In genomic region chr7:151456276-151456675, GRCh38 we compare ENCODE assay signal across 26 cellular contexts. TPM values are rescaled to one million over a fixed set of nuclear protein-coding genes. Genes with fewer than 3 reads are reported as not detected.
"Had no signal": no experiment of that assay in that cellular context is flagged by ENCODE, and none has a peak within 500 bp of the region (broad histone marks: within the 10 kb centered on the region; RNA-seq: fewer than 3 reads in every experiment).

No MANE protein-coding gene starts in this region.

- H3K4me3 Mint-ChIP-seq: activated naive CD8-positive, alpha-beta T cell treated with anti-CD3 and anti-CD28 coated beads, Interleukin-2, amount 50 U/mL, for 24 hours; effector memory CD8-positive, alpha-beta T cell; neural crest cell; T-cell; T-helper 2 cell treated with Interferon-gamma antibody and Interleukin-4, amounts not matched to agents 5 μg/mL and 100 μg/mL, for 36 hours had no signal

- H3K36me3 Mint-ChIP-seq: T-cell had no signal

- DNase-seq: activated CD4-positive, alpha-beta T cell treated with anti-CD3 and anti-CD28 coated beads for 1 hour; activated CD4-positive, alpha-beta T cell treated with anti-CD3 and anti-CD28 coated beads, Interleukin-2, amount 50 U/mL, for 1 hour; activated gamma-delta T cell; activated naive CD4-positive, alpha-beta T cell treated with anti-CD3 and anti-CD28 coated beads, Interleukin-2, amount 50 U/mL, for 16 hours; activated naive CD8-positive, alpha-beta T cell treated with anti-CD3 and anti-CD28 coated beads, Interleukin-2, amount 50 U/mL, for 24 hours; anterior cingulate cortex; body of pancreas; caudate nucleus; effector memory CD8-positive, alpha-beta T cell; glutamatergic neuron; mesenchymal stem cell; posterior cingulate gyrus; stimulated activated CD4-positive, alpha-beta T cell treated with anti-CD3 and anti-CD28 coated beads, Interleukin-4, amount 100 ng/mL, for 1 hour; stimulated activated naive CD8-positive, alpha-beta T cell treated with anti-CD3 and anti-CD28 coated beads, Interleukin-15, Interleukin-2, amounts not matched to agents 100 U/mL and 50 U/mL, for 24 hours; upper lobe of right lung; WERI-Rb-1 had no signal

- H3K4me3 ChIP-seq: body of pancreas, hepatocyte, mucosa of descending colon, upper lobe of right lung had no signal

- H3K27me3 ChIP-seq: body of pancreas, hepatocyte, upper lobe of right lung had no signal

- H3K9me3 Mint-ChIP-seq: activated naive CD8-positive, alpha-beta T cell treated with anti-CD3 and anti-CD28 coated beads, Interleukin-2, amount 50 U/mL, for 24 hours; effector memory CD8-positive, alpha-beta T cell; neural crest cell; T-cell had no signal

- H3K36me3 ChIP-seq: upper lobe of right lung, WERI-Rb-1 had no signal

- H3K27ac ChIP-seq: body of pancreas, hepatocyte, upper lobe of right lung, WERI-Rb-1 had no signal

- H3K9me3 ChIP-seq: body of pancreas, mucosa of descending colon, upper lobe of right lung had no signal

- H3K4me1 Mint-ChIP-seq: activated naive CD8-positive, alpha-beta T cell treated with anti-CD3 and anti-CD28 coated beads, Interleukin-2, amount 50 U/mL, for 24 hours had no signal

- H3K27ac Mint-ChIP-seq: activated naive CD8-positive, alpha-beta T cell treated with anti-CD3 and anti-CD28 coated beads, Interleukin-2, amount 50 U/mL, for 24 hours; T-cell; T-helper 2 cell treated with Interferon-gamma antibody and Interleukin-4, amounts not matched to agents 5 μg/mL and 100 μg/mL, for 36 hours had no signal

- ATAC-seq: activated naive CD8-positive, alpha-beta T cell treated with anti-CD3 and anti-CD28 coated beads, Interleukin-2, amount 50 U/mL, for 24 hours; body of pancreas; effector memory CD8-positive, alpha-beta T cell; esophagus mucosa; mucosa of descending colon; stimulated activated naive CD8-positive, alpha-beta T cell treated with anti-CD3 and anti-CD28 coated beads, Interleukin-15, Interleukin-2, amounts not matched to agents 100 U/mL and 50 U/mL, for 24 hours; T-cell; upper lobe of right lung had no signal

RNA-seq across cellular contexts. Expression of gene CRYGN, which starts 16.3 kb away (rescaled TPM):
- total RNA-seq: activated CD8-positive, alpha-beta memory T cell treated with anti-CD3 and anti-CD28 coated beads for 36 hours; body of pancreas; dermis microvascular lymphatic vessel endothelial cell; endothelial cell of umbilical vein; esophagus mucosa; hepatocyte; renal cortical epithelial cell; upper lobe of right lung had no signal

RNA-seq across cellular contexts. Expression of gene WDR86, which starts 46.4 kb away (rescaled TPM):
- total RNA-seq: activated CD8-positive, alpha-beta memory T cell treated with anti-CD3 and anti-CD28 coated beads for 36 hours; dermis microvascular lymphatic vessel endothelial cell; endothelial cell of umbilical vein had no signal
